16 cellular contexts compared by ENCODE assay signal in genomic region chr20:32400476-32400875, GRCh38.
"Had no signal": no experiment of that assay in that cellular context is flagged by ENCODE, and none has a peak within 500 bp of the region (broad histone marks: within the 10 kb centered on the region; RNA-seq: fewer than 3 reads in every experiment).

No MANE protein-coding gene starts in this region.

- ATAC-seq: right cardiac atrium had no signal

- H3K27me3 ChIP-seq: ascending aorta, testis had no signal

- H3K36me3 ChIP-seq: ascending aorta, prostate gland had no signal

- H3K9me3 ChIP-seq: ascending aorta, prostate gland, testis had no signal

- H3K4me1 ChIP-seq: ascending aorta, prostate gland, testis had no signal

- H3K4me3 Mint-ChIP-seq: endodermal cell, immature natural killer cell had no signal

- H3K27ac Mint-ChIP-seq: endodermal cell had no signal

- H3K9me3 Mint-ChIP-seq: endodermal cell, immature natural killer cell had no signal

- H3K27ac ChIP-seq: ascending aorta, prostate gland, testis had no signal

- H3K4me1 Mint-ChIP-seq: endodermal cell had no signal

- DNase-seq: activated CD4-positive, alpha-beta T cell treated with anti-CD3 and anti-CD28 coated beads, Interleukin-2, amount 50 U/mL, for 1 hour; activated CD4-positive, CD25-positive, alpha-beta regulatory T cell; activated gamma-delta T cell; activated T-cell treated with anti-CD3 and anti-CD28 coated beads, Interleukin-2, amount 50 U/mL, for 48 hours; endodermal cell; head of caudate nucleus; immature natural killer cell; mesendoderm; right cardiac atrium; small intestine; stimulated activated CD4-positive, alpha-beta T cell treated with anti-CD3 and anti-CD28 coated beads, Interleukin-4, amount 100 ng/mL, for 4 hours; stimulated activated CD8-positive, alpha-beta memory T cell treated with anti-CD3 and anti-CD28 coated beads, Interleukin-4, amount 100 ng/mL, for 48 hours; stimulated activated naive CD4-positive, alpha-beta T cell treated with Interleukin-2 at 50 U/mL for 16 hours; testis had no signal

- H3K4me3 ChIP-seq: ascending aorta, prostate gland, testis had no signal
